In the genomic region with DNA sequence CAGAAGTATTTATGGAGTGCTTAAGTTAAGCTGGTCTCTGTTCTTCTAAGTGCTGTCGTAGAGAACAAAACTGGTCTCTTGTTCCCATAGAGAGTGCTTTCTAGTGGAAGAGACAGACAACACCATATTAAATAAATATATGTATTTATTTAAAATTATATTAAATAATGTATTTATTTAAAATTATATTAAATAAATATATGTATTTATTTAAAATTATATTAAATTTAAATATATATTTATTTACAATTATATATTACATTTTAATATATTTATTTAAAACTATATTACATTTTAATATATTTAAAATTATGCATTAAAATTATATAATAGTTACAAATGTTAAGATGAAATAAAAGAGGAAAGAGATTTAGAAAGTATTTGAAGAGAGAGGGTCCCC, we compare ENCODE assay signal across 28 cellular contexts.
"Had no signal": no experiment of that assay in that cellular context is flagged by ENCODE, and none has a peak within 500 bp of the region (broad histone marks: within the 10 kb centered on the region; RNA-seq: fewer than 3 reads in every experiment).

No MANE protein-coding gene starts in this region.

- H3K4me1 Mint-ChIP-seq: endodermal cell; naive thymus-derived CD8-positive, alpha-beta T cell; nephron progenitor cell; stimulated activated naive B cell treated with anti-CD40 and anti-IgM and Interleukin-4, amounts not matched to agents 10 μg/mL and 1 μg/mL and 100 μg/mL, for 72 hours had no signal

- ATAC-seq: foreskin keratinocyte; heart right ventricle; left ventricle myocardium superior; lower lobe of right lung; naive thymus-derived CD8-positive, alpha-beta T cell; psoas muscle; right cardiac atrium; stimulated activated naive B cell treated with anti-CD40 and anti-IgM and Interleukin-4, amounts not matched to agents 10 μg/mL and 1 μg/mL and 100 μg/mL, for 72 hours had no signal

- H3K27ac Mint-ChIP-seq: dendritic cell treated with granulocyte-macrophage colony-stimulating factor and Interleukin-4, amounts not matched to agents 40 ng/mL and 50 ng/mL, for 4 days; endodermal cell; naive thymus-derived CD8-positive, alpha-beta T cell; nephron progenitor cell; stimulated activated naive B cell treated with anti-CD40 and anti-IgM and Interleukin-4, amounts not matched to agents 10 μg/mL and 1 μg/mL and 100 μg/mL, for 72 hours; stimulated activated naive CD8-positive, alpha-beta T cell treated with anti-CD3 and anti-CD28 coated beads, Interleukin-15, Interleukin-2, amounts not matched to agents 100 ng/mL and 50 ng/mL, for 24 hours had no signal

- H3K9me3 Mint-ChIP-seq: dendritic cell treated with granulocyte-macrophage colony-stimulating factor and Interleukin-4, amounts not matched to agents 40 ng/mL and 50 ng/mL, for 4 days; endodermal cell; nephron progenitor cell; stimulated activated naive B cell treated with anti-CD40 and anti-IgM and Interleukin-4, amounts not matched to agents 10 μg/mL and 1 μg/mL and 100 μg/mL, for 72 hours; stimulated activated naive CD8-positive, alpha-beta T cell treated with anti-CD3 and anti-CD28 coated beads, Interleukin-15, Interleukin-2, amounts not matched to agents 100 ng/mL and 50 ng/mL, for 24 hours had no signal

- H3K36me3 Mint-ChIP-seq: naive thymus-derived CD8-positive, alpha-beta T cell; stimulated activated naive B cell treated with anti-CD40 and anti-IgM and Interleukin-4, amounts not matched to agents 10 μg/mL and 1 μg/mL and 100 μg/mL, for 72 hours had no signal

- H3K36me3 ChIP-seq: colonic mucosa, esophagus muscularis mucosa, heart right ventricle, lower lobe of right lung, sigmoid colon, spleen, thoracic aorta, tibial nerve, upper lobe of left lung, uterus had no signal

- H3K9me3 ChIP-seq: colonic mucosa, esophagus muscularis mucosa, heart right ventricle, lower lobe of right lung, psoas muscle, sigmoid colon, spleen, thoracic aorta, tibial nerve, upper lobe of left lung, uterus had no signal

- H3K27ac ChIP-seq: colonic mucosa, esophagus muscularis mucosa, foreskin keratinocyte, heart right ventricle, lower lobe of right lung, psoas muscle, sigmoid colon, spleen, thoracic aorta, tibial nerve, upper lobe of left lung, uterus had no signal

- H3K27me3 Mint-ChIP-seq: dendritic cell treated with granulocyte-macrophage colony-stimulating factor and Interleukin-4, amounts not matched to agents 40 ng/mL and 50 ng/mL, for 4 days; naive thymus-derived CD8-positive, alpha-beta T cell; stimulated activated naive B cell treated with anti-CD40 and anti-IgM and Interleukin-4, amounts not matched to agents 10 μg/mL and 1 μg/mL and 100 μg/mL, for 72 hours; stimulated activated naive CD8-positive, alpha-beta T cell treated with anti-CD3 and anti-CD28 coated beads, Interleukin-15, Interleukin-2, amounts not matched to agents 100 ng/mL and 50 ng/mL, for 24 hours had no signal

- DNase-seq: colonic mucosa; effector CD8-positive, alpha-beta T cell; endodermal cell; foreskin keratinocyte; glutamatergic neuron; heart right ventricle; hippocampal formation; islet precursor cell; left ventricle myocardium superior; lower lobe of right lung; naive thymus-derived CD8-positive, alpha-beta T cell; nephron progenitor cell; nucleus accumbens; posterior cingulate gyrus; psoas muscle; right cardiac atrium; sigmoid colon; spleen; stimulated activated CD4-positive, alpha-beta T cell treated with anti-CD3 and anti-CD28 coated beads, Interleukin-4, amount 100 ng/mL, for 4 hours; stimulated activated naive B cell treated with anti-CD40 and anti-IgM and Interleukin-4, amounts not matched to agents 10 μg/mL and 1 μg/mL and 100 μg/mL, for 72 hours; upper lobe of left lung; uterus had no signal

- H3K4me1 ChIP-seq: colonic mucosa, esophagus muscularis mucosa, foreskin keratinocyte, heart right ventricle, lower lobe of right lung, psoas muscle, sigmoid colon, spleen, tibial nerve, upper lobe of left lung, uterus had no signal

- H3K4me3 Mint-ChIP-seq: dendritic cell treated with granulocyte-macrophage colony-stimulating factor and Interleukin-4, amounts not matched to agents 40 ng/mL and 50 ng/mL, for 4 days; endodermal cell; naive thymus-derived CD8-positive, alpha-beta T cell; nephron progenitor cell; stimulated activated naive B cell treated with anti-CD40 and anti-IgM and Interleukin-4, amounts not matched to agents 10 μg/mL and 1 μg/mL and 100 μg/mL, for 72 hours; stimulated activated naive CD8-positive, alpha-beta T cell treated with anti-CD3 and anti-CD28 coated beads, Interleukin-15, Interleukin-2, amounts not matched to agents 100 ng/mL and 50 ng/mL, for 24 hours had no signal

- FAIRE-seq: endothelial cell of umbilical vein had no signal

- H3K4me3 ChIP-seq: colonic mucosa, esophagus muscularis mucosa, heart right ventricle, lower lobe of right lung, psoas muscle, sigmoid colon, spleen, thoracic aorta, tibial nerve, upper lobe of left lung, uterus had no signal
